8 cellular contexts compared by ENCODE assay signal in genomic region chr7:143279186-143280098, GRCh38. TPM values are rescaled to one million over a fixed set of nuclear protein-coding genes. Genes with fewer than 3 reads are reported as not detected.
DNase-seq lines count a peak whose midpoint lies in the region; ATAC-seq lines count a peak whose summit lies in the region.

No MANE protein-coding gene starts in this region.

- peak overlapping the region; percentile 83 for H3K27ac Mint-ChIP-seq in activated CD4-positive, alpha-beta T cell treated with anti-CD3 and anti-CD28 coated beads, Interleukin-2, amount 10 ng/mL, durations not matched to agents 7 days and 5 days
- H3K27ac Mint-ChIP-seq in stimulated activated naive CD8-positive, alpha-beta T cell treated with anti-CD3 and anti-CD28 coated beads, Interleukin-15, Interleukin-2, amounts not matched to agents 100 ng/mL and 50 ng/mL, for 24 hours = peak overlapping the region; percentile 93

- peak; percentile 24 for DNase-seq in activated CD4-positive, alpha-beta T cell treated with anti-CD3 and anti-CD28 coated beads, Interleukin-2, amount 10 ng/mL, durations not matched to agents 7 days and 5 days
- no peak for DNase-seq in activated CD4-positive, alpha-beta T cell treated with anti-CD3 and anti-CD28 coated beads, Interleukin-2, amount 50 U/mL, for 1 hour
- DNase-seq in inferior parietal cortex (ENCODE audit: extremely low spot score) (peak; percentile 90), G401 (ENCODE audit: low spot score) (no peak)
- no peak for DNase-seq in stimulated activated CD4-positive, alpha-beta T cell treated with anti-CD3 and anti-CD28 coated beads, Interleukin-12 subunit alpha, Interleukin-12 subunit beta, amount 100 ng/mL, for 4 hours

- peaks cover 43% of the 10 kb centered on the region for H3K4me1 Mint-ChIP-seq in activated CD4-positive, alpha-beta T cell treated with anti-CD3 and anti-CD28 coated beads, Interleukin-2, amount 10 ng/mL, durations not matched to agents 7 days and 5 days
- H3K4me1 Mint-ChIP-seq in stimulated activated naive CD8-positive, alpha-beta T cell treated with anti-CD3 and anti-CD28 coated beads, Interleukin-15, Interleukin-2, amounts not matched to agents 100 ng/mL and 50 ng/mL, for 24 hours (ENCODE audit: low read depth) = peaks cover 40% of the 10 kb centered on the region

- peak overlapping the region; percentile 90 for H3K27ac ChIP-seq in angular gyrus (ENCODE audit: low read depth, low read length)

- CTCF ChIA-PET in activated CD4-positive, alpha-beta T cell treated with anti-CD3 and anti-CD28 coated beads, Interleukin-2, amount 10 ng/mL, durations not matched to agents 7 days and 5 days (lab: Charles Lee) = interaction anchor here (0.5 to 2.6 kb wide), 14 partner anchors 8 to 428 kb away, joined by 3 to 10 read pairs (median 4); partner anchors contain the start of genes CASP2 and GSTK1

- no peak for ATAC-seq in GM18498 (IDR thresholded peaks at IDR 0.05; ENCODE audit: unreplicated experiment)

- H3K27me3 Mint-ChIP-seq in activated CD4-positive, alpha-beta T cell treated with anti-CD3 and anti-CD28 coated beads, Interleukin-2, amount 10 ng/mL, durations not matched to agents 7 days and 5 days = no peaks in the 10 kb centered on the region
- H3K27me3 Mint-ChIP-seq in stimulated activated naive CD8-positive, alpha-beta T cell treated with anti-CD3 and anti-CD28 coated beads, Interleukin-15, Interleukin-2, amounts not matched to agents 100 ng/mL and 50 ng/mL, for 24 hours = no peaks in the 10 kb centered on the region

- peak overlapping the region; percentile 39 for H3K4me3 Mint-ChIP-seq in activated CD4-positive, alpha-beta T cell treated with anti-CD3 and anti-CD28 coated beads, Interleukin-2, amount 10 ng/mL, durations not matched to agents 7 days and 5 days
- peak overlapping the region; percentile 82 for H3K4me3 Mint-ChIP-seq in stimulated activated naive CD8-positive, alpha-beta T cell treated with anti-CD3 and anti-CD28 coated beads, Interleukin-15, Interleukin-2, amounts not matched to agents 100 ng/mL and 50 ng/mL, for 24 hours

- H3K9me3 Mint-ChIP-seq in activated CD4-positive, alpha-beta T cell treated with anti-CD3 and anti-CD28 coated beads, Interleukin-2, amount 10 ng/mL, durations not matched to agents 7 days and 5 days = no peaks in the 10 kb centered on the region
- no peaks in the 10 kb centered on the region for H3K9me3 Mint-ChIP-seq in stimulated activated naive CD8-positive, alpha-beta T cell treated with anti-CD3 and anti-CD28 coated beads, Interleukin-15, Interleukin-2, amounts not matched to agents 100 ng/mL and 50 ng/mL, for 24 hours

- in situ Hi-C loops in G401 (cut with HindIII; ENCODE audit: low sequenced_read_pairs) = no loop called here

- no peaks in the 10 kb centered on the region for H3K36me3 Mint-ChIP-seq in activated CD4-positive, alpha-beta T cell treated with anti-CD3 and anti-CD28 coated beads, Interleukin-2, amount 10 ng/mL, durations not matched to agents 7 days and 5 days (ENCODE audit: low read depth)
- no peaks in the 10 kb centered on the region for H3K36me3 Mint-ChIP-seq in stimulated activated naive CD8-positive, alpha-beta T cell treated with anti-CD3 and anti-CD28 coated beads, Interleukin-15, Interleukin-2, amounts not matched to agents 100 ng/mL and 50 ng/mL, for 24 hours (ENCODE audit: low read depth)

- POLR2A ChIA-PET in activated CD4-positive, alpha-beta T cell treated with anti-CD3 and anti-CD28 coated beads, Interleukin-2, amount 10 ng/mL, durations not matched to agents 7 days and 5 days (lab: Charles Lee) = interaction anchor here (0.7 to 1.5 kb wide), 5 partner anchors 9 to 84 kb away, joined by 3 to 4 read pairs (median 4); partner anchors contain the start of genes CASP2 and GSTK1

RNA-seq across cellular contexts. Expression of gene TMEM139, which starts 5.3 kb away (rescaled TPM):
- total RNA-seq in activated CD4-positive, alpha-beta T cell treated with anti-CD3 and anti-CD28 coated beads, Interleukin-2, amount 10 ng/mL, durations not matched to agents 7 days and 5 days = under 1 TPM; 0.29 to 0.57 TPM
- total RNA-seq in G401 (2014; rRNA removed; shearing (Covaris generic)) = not detected in 2 replicates

RNA-seq across cellular contexts. Expression of gene CASP2, which starts 8.7 kb away (rescaled TPM):
- 100 to 1,000 TPM; 102 to 125 TPM for total RNA-seq in activated CD4-positive, alpha-beta T cell treated with anti-CD3 and anti-CD28 coated beads, Interleukin-2, amount 10 ng/mL, durations not matched to agents 7 days and 5 days
- 4.9 and 5.9 TPM in 2 replicates for total RNA-seq in G401 (2014; rRNA removed; shearing (Covaris generic))

RNA-seq across cellular contexts. Expression of gene GSTK1, which starts 16.2 kb away (rescaled TPM):
- total RNA-seq in activated CD4-positive, alpha-beta T cell treated with anti-CD3 and anti-CD28 coated beads, Interleukin-2, amount 10 ng/mL, durations not matched to agents 7 days and 5 days = 100 to 1,000 TPM; 370 to 419 TPM
- 3.2 and 7.0 TPM in 2 replicates for total RNA-seq in G401 (2014; rRNA removed; shearing (Covaris generic))

RNA-seq across cellular contexts. Expression of gene CLCN1, which starts 36.5 kb away (rescaled TPM):
- total RNA-seq in activated CD4-positive, alpha-beta T cell treated with anti-CD3 and anti-CD28 coated beads, Interleukin-2, amount 10 ng/mL, durations not matched to agents 7 days and 5 days = under 1 TPM in 1 of 2 experiments, not detected in 1; 0.06 TPM
- total RNA-seq in G401 (2014; rRNA removed; shearing (Covaris generic)) = not detected in 2 replicates

RNA-seq across cellular contexts. Expression of gene TAS2R40, which starts 57.6 kb away (rescaled TPM):
- total RNA-seq in activated CD4-positive, alpha-beta T cell treated with anti-CD3 and anti-CD28 coated beads, Interleukin-2, amount 10 ng/mL, durations not matched to agents 7 days and 5 days = not detected
- total RNA-seq in G401 (2014; rRNA removed; shearing (Covaris generic)) = not detected in 2 replicates

Comparison
In these comparisons a context has a peak if more than half of its experiments do, and no peak if none do; other contexts are left out.
1. DNase-seq: peak in activated CD4-positive, alpha-beta T cell treated with anti-CD3 and anti-CD28 coated beads, Interleukin-2, amount 10 ng/mL, durations not matched to agents 7 days and 5 days (single experiment) and inferior parietal cortex (single experiment); none in activated CD4-positive, alpha-beta T cell treated with anti-CD3 and anti-CD28 coated beads, Interleukin-2, amount 50 U/mL, for 1 hour (single experiment), stimulated activated CD4-positive, alpha-beta T cell treated with anti-CD3 and anti-CD28 coated beads, Interleukin-12 subunit alpha, Interleukin-12 subunit beta, amount 100 ng/mL, for 4 hours (single experiment) and G401 (single experiment).
2. RNA of gene CASP2, which starts 8.7 kb away (total RNA-seq): 102 to 125 TPM in activated CD4-positive, alpha-beta T cell treated with anti-CD3 and anti-CD28 coated beads, Interleukin-2, amount 10 ng/mL, durations not matched to agents 7 days and 5 days; 4.9 to 5.9 TPM in G401; every median in the first group is over 10 times any median in the second.
3. RNA of gene GSTK1, which starts 16.2 kb away (total RNA-seq): 370 to 419 TPM in activated CD4-positive, alpha-beta T cell treated with anti-CD3 and anti-CD28 coated beads, Interleukin-2, amount 10 ng/mL, durations not matched to agents 7 days and 5 days; 3.2 to 7.0 TPM in G401; every median in the first group is over 10 times any median in the second.